ENCODE assay signal across 2 cellular contexts in the genomic region with DNA sequence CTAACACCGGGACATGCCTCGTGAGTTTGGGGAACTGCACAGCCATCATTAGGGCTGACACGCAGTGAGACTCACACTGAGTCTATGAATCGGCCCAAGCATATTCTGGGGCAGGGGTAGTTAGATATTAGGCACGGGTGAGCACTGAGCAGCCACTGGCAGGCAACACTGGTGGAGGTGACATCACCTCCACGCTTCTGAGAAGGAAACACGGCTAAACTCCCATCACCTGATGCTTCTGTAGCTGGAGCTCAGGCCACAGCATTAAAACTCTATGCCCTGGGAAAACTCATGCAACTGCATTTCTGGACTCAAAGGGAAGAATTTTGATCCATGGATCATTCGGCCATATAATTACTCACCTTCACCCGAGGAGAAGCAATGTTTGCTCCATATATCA.
TF ChIP-seq lines count a peak whose summit lies in the region.

No MANE protein-coding gene starts in this region.

TF ChIP-seq in GM23338, 12 proteins besides CTCF, POLR2A, EP300 and RAD21 (continued from another document):
- TF ChIP-seq ZNF114 (CRISPR knock-in tag; IDR thresholded peaks at IDR 0.05) (no peak), CREB1 (CRISPR knock-in tag; IDR thresholded peaks at IDR 0.05; ENCODE audit: low read depth) (no peak), NANOG (IDR thresholded peaks at IDR 0.05; ENCODE audit: borderline replicate concordance) (no peak), POLR2AphosphoS5 (IDR thresholded peaks at IDR 0.05; ENCODE audit: low read depth) (no peak), EZH2phosphoT487 (IDR thresholded peaks at IDR 0.05; ENCODE audit: unreplicated experiment) (no peak), STAT1 (IDR thresholded peaks at IDR 0.05; ENCODE audit: unreplicated experiment) (no peak)
- TF ChIP-seq, protein P1, sequence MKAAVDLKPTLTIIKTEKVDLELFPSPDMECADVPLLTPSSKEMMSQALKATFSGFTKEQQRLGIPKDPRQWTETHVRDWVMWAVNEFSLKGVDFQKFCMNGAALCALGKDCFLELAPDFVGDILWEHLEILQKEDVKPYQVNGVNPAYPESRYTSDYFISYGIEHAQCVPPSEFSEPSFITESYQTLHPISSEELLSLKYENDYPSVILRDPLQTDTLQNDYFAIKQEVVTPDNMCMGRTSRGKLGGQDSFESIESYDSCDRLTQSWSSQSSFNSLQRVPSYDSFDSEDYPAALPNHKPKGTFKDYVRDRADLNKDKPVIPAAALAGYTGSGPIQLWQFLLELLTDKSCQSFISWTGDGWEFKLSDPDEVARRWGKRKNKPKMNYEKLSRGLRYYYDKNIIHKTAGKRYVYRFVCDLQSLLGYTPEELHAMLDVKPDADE (IDR thresholded peaks at IDR 0.05): no peak
- TF ChIP-seq, protein P2, sequence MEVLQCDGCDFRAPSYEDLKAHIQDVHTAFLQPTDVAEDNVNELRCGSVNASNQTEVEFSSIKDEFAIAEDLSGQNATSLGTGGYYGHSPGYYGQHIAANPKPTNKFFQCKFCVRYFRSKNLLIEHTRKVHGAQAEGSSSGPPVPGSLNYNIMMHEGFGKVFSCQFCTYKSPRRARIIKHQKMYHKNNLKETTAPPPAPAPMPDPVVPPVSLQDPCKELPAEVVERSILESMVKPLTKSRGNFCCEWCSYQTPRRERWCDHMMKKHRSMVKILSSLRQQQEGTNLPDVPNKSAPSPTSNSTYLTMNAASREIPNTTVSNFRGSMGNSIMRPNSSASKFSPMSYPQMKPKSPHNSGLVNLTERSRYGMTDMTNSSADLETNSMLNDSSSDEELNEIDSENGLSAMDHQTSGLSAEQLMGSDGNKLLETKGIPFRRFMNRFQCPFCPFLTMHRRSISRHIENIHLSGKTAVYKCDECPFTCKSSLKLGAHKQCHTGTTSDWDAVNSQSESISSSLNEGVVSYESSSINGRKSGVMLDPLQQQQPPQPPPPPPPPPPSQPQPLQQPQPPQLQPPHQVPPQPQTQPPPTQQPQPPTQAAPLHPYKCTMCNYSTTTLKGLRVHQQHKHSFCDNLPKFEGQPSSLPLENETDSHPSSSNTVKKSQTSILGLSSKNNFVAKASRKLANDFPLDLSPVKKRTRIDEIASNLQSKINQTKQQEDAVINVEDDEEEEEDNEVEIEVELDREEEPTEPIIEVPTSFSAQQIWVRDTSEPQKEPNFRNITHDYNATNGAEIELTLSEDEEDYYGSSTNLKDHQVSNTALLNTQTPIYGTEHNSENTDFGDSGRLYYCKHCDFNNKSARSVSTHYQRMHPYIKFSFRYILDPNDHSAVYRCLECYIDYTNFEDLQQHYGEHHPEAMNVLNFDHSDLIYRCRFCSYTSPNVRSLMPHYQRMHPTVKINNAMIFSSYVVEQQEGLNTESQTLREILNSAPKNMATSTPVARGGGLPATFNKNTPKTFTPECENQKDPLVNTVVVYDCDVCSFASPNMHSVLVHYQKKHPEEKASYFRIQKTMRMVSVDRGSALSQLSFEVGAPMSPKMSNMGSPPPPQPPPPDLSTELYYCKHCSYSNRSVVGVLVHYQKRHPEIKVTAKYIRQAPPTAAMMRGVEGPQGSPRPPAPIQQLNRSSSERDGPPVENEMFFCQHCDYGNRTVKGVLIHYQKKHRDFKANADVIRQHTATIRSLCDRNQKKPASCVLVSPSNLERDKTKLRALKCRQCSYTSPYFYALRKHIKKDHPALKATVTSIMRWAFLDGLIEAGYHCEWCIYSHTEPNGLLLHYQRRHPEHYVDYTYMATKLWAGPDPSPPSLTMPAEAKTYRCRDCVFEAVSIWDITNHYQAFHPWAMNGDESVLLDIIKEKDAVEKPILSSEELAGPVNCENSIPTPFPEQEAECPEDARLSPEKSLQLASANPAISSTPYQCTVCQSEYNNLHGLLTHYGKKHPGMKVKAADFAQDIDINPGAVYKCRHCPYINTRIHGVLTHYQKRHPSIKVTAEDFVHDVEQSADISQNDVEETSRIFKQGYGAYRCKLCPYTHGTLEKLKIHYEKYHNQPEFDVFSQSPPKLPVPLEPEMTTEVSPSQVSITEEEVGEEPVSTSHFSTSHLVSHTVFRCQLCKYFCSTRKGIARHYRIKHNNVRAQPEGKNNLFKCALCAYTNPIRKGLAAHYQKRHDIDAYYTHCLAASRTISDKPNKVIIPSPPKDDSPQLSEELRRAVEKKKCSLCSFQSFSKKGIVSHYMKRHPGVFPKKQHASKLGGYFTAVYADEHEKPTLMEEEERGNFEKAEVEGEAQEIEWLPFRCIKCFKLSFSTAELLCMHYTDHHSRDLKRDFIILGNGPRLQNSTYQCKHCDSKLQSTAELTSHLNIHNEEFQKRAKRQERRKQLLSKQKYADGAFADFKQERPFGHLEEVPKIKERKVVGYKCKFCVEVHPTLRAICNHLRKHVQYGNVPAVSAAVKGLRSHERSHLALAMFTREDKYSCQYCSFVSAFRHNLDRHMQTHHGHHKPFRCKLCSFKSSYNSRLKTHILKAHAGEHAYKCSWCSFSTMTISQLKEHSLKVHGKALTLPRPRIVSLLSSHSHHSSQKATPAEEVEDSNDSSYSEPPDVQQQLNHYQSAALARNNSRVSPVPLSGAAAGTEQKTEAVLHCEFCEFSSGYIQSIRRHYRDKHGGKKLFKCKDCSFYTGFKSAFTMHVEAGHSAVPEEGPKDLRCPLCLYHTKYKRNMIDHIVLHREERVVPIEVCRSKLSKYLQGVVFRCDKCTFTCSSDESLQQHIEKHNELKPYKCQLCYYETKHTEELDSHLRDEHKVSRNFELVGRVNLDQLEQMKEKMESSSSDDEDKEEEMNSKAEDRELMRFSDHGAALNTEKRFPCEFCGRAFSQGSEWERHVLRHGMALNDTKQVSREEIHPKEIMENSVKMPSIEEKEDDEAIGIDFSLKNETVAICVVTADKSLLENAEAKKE (CRISPR knock-in tag; IDR thresholded peaks at IDR 0.05): no peak
- TF ChIP-seq, protein P3, sequence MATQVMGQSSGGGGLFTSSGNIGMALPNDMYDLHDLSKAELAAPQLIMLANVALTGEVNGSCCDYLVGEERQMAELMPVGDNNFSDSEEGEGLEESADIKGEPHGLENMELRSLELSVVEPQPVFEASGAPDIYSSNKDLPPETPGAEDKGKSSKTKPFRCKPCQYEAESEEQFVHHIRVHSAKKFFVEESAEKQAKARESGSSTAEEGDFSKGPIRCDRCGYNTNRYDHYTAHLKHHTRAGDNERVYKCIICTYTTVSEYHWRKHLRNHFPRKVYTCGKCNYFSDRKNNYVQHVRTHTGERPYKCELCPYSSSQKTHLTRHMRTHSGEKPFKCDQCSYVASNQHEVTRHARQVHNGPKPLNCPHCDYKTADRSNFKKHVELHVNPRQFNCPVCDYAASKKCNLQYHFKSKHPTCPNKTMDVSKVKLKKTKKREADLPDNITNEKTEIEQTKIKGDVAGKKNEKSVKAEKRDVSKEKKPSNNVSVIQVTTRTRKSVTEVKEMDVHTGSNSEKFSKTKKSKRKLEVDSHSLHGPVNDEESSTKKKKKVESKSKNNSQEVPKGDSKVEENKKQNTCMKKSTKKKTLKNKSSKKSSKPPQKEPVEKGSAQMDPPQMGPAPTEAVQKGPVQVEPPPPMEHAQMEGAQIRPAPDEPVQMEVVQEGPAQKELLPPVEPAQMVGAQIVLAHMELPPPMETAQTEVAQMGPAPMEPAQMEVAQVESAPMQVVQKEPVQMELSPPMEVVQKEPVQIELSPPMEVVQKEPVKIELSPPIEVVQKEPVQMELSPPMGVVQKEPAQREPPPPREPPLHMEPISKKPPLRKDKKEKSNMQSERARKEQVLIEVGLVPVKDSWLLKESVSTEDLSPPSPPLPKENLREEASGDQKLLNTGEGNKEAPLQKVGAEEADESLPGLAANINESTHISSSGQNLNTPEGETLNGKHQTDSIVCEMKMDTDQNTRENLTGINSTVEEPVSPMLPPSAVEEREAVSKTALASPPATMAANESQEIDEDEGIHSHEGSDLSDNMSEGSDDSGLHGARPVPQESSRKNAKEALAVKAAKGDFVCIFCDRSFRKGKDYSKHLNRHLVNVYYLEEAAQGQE (IDR thresholded peaks at IDR 0.05; ENCODE audit: unreplicated experiment): no peak

TF ChIP-seq in HEK293, 187 proteins besides CTCF, POLR2A, EP300 and RAD21 (continued from another document):
- TF ChIP-seq ZNF10 (tag by site-specific recombination; IDR thresholded peaks at IDR 0.05): peak; percentile 95
